Comparison of ENCODE assay signal across 1 cellular context in genomic region chr9:129864991-129865647, GRCh38.
A peak's percentile ranks its signal among the peaks of the same experiment; 100 is the strongest.
TF ChIP-seq lines count a peak whose summit lies in the region.

No MANE protein-coding gene starts in this region.

TF ChIP-seq in HepG2, 621 proteins besides CTCF, POLR2A, EP300 and RAD21:
- TF ChIP-seq ZNF629 (CRISPR knock-in tag; conservative IDR thresholded peaks at IDR 0.05) (peak; percentile 81), KLF13 (CRISPR knock-in tag; IDR thresholded peaks at IDR 0.05) (no peak), MAF1 (CRISPR knock-in tag; IDR thresholded peaks at IDR 0.05; ENCODE audit: borderline replicate concordance) (no peak), KMT2B (CRISPR knock-in tag; IDR thresholded peaks at IDR 0.05) (no peak), NFE2L2 (IDR thresholded peaks at IDR 0.05; ENCODE audit: low read length) (peak; percentile 33; the same call in 1 of the 2 replicates)
